Comparison of ENCODE assay signal across 2 cellular contexts in genomic region chr15:41853191-41853590, GRCh38.
TF ChIP-seq lines count a peak whose summit lies in the region.

No MANE protein-coding gene starts in this region.

TF ChIP-seq in H1, 55 proteins besides CTCF, POLR2A, EP300 and RAD21:
- TF ChIP-seq TEAD4 (IDR thresholded peaks at IDR 0.05; ENCODE audit: low read depth, low read length) (no peak), SP4 (IDR thresholded peaks at IDR 0.05; ENCODE audit: low read length) (no peak), RFX5 (IDR thresholded peaks at IDR 0.05; ENCODE audit: borderline replicate concordance, low read depth, low read length) (no peak), CTBP2 (IDR thresholded peaks at IDR 0.05; ENCODE audit: borderline replicate concordance, insufficient read depth, insufficient read length, low read length) (no peak), RBBP5 (IDR thresholded peaks at IDR 0.05; ENCODE audit: borderline replicate concordance, low read depth, low read length) (no peak), KDM1A (IDR thresholded peaks at IDR 0.05; ENCODE audit: borderline replicate concordance, low read length) (no peak), SP2 (IDR thresholded peaks at IDR 0.05; ENCODE audit: low read length) (no peak), SP1 (IDR thresholded peaks at IDR 0.05; ENCODE audit: low read depth, low read length) (no peak), GABPA (IDR thresholded peaks at IDR 0.05; ENCODE audit: borderline replicate concordance, insufficient read depth, low read length) (no peak), MAFK (IDR thresholded peaks at IDR 0.05; ENCODE audit: low read depth, low read length) (no peak), JUND (IDR thresholded peaks at IDR 0.05; ENCODE audit: low read length) (no peak), RXRA (IDR thresholded peaks at IDR 0.05; ENCODE audit: insufficient read depth, low read depth, low read length) (no peak), ATF2 (IDR thresholded peaks at IDR 0.05; ENCODE audit: low read length) (no peak)
TF ChIP-seq in H1: peak in this region for 0.

TF ChIP-seq in GM23338, 12 proteins besides CTCF, POLR2A, EP300 and RAD21:
- TF ChIP-seq ZNF114 (CRISPR knock-in tag; IDR thresholded peaks at IDR 0.05) = no peak
